25 cellular contexts compared by ENCODE assay signal in genomic region chr15:47768730-47769129, GRCh38. TPM values are rescaled to one million over a fixed set of nuclear protein-coding genes. Genes with fewer than 3 reads are reported as not detected.
DNase-seq lines count a peak whose midpoint lies in the region; ATAC-seq and TF ChIP-seq lines count a peak whose summit lies in the region.
"Had no signal": no experiment of that assay in that cellular context is flagged by ENCODE, and none has a peak within 500 bp of the region (broad histone marks: within the 10 kb centered on the region; RNA-seq: fewer than 3 reads in every experiment).

No MANE protein-coding gene starts in this region.

- no peak overlapping the region for H3K4me2 ChIP-seq in mesendoderm (ENCODE audit: low read length)
- H3K4me2 ChIP-seq: PC-9 had no signal

- CTCF ChIA-PET in WTC11 (lab: Charles Lee): interaction anchor here (0.9 kb wide), 1 partner anchor 13 kb away, joined by 3 read pairs; no protein-coding TSS in a partner anchor

- no peaks in the 10 kb centered on the region for H3K79me2 ChIP-seq in mesendoderm (ENCODE audit: control insufficient read depth, insufficient read depth, low read length)

- H3K79me1 ChIP-seq in mesendoderm (ENCODE audit: low read length): no peaks in the 10 kb centered on the region

- no peaks in the 10 kb centered on the region for H3K9me3 ChIP-seq in prostate gland
- H3K9me3 ChIP-seq: BE2C, SJCRH30 had no signal

- no peak overlapping the region for H2BK120ac ChIP-seq in mesendoderm (ENCODE audit: low read depth, low read length)

- H3K27ac ChIP-seq in mesendoderm (ENCODE audit: low read depth, low read length) (no peak overlapping the region), prostate gland (no peak overlapping the region)
- H3K27ac ChIP-seq: PC-9, SJCRH30 had no signal

- peaks cover 20% of the 10 kb centered on the region for H3K4me1 Mint-ChIP-seq in WTC11
- H3K4me1 Mint-ChIP-seq: CD14-positive monocyte had no signal

- H3K36me3 Mint-ChIP-seq in WTC11: peaks cover 13% of the 10 kb centered on the region
- H3K36me3 Mint-ChIP-seq: CD14-positive monocyte had no signal

- H3K18ac ChIP-seq in mesendoderm (ENCODE audit: low read length): peak overlapping the region; percentile 22

- H4K5ac ChIP-seq in mesendoderm (ENCODE audit: low read length): no peak overlapping the region

- H3K4me1 ChIP-seq in mesendoderm (ENCODE audit: control insufficient read depth, low read depth, low read length) (no peaks in the 10 kb centered on the region), prostate gland (replicated peaks) (no peaks in the 10 kb centered on the region)
- H3K4me1 ChIP-seq: BE2C, SJCRH30 had no signal

- DNase-seq in NCI-H2107 treated with DMSO at 0.1 percent for 48 hours (lab: John Stamatoyannopoulos, UW; ENCODE audit: unreplicated experiment): peak; percentile 23
- DNase-seq in NCI-H2107 (lab: John Stamatoyannopoulos, UW): no peak
- DNase-seq in amniotic epithelial cell (ENCODE audit: low read depth): peak; percentile 60
- DNase-seq in mesendoderm: peak; percentile 91
- no peak for DNase-seq in prostate gland (ENCODE audit: low spot score)
- DNase-seq in WTC11 (ENCODE audit: low spot score): no peak
- DNase-seq: 8988T, ACHN, BE2C, Calu3, Karpas-422, NCI-H1092, NCI-H1417 treated with DMSO at 0.1 percent for 48 hours, NCI-H2081 treated with DMSO at 0.1 percent for 48 hours, NCI-H526 treated with DMSO at 0.1 percent for 48 hours, PC-9, SJCRH30 had no signal

- TF ChIP-seq POLR2A in prostate gland (IDR thresholded peaks at IDR 0.05): no peak

- ATAC-seq in HG03460 (IDR thresholded peaks at IDR 0.05; ENCODE audit: unreplicated experiment) (no peak), WTC11 (no peak), GM18519 (IDR thresholded peaks at IDR 0.05; ENCODE audit: low FRiP score, unreplicated experiment) (no peak)
- ATAC-seq: HCT116, HepG2, Right ventricle myocardium inferior, SK-N-SH treated with all-trans-retinoic acid at 6 μM for 48 hours had no signal

- H2AK5ac ChIP-seq in mesendoderm (ENCODE audit: low read length): no peak overlapping the region

- no peaks in the 10 kb centered on the region for H3K27me3 Mint-ChIP-seq in WTC11 (ENCODE audit: low read depth)

- no peak overlapping the region for H3K4me3 Mint-ChIP-seq in WTC11
- H3K4me3 Mint-ChIP-seq: CD14-positive monocyte had no signal

- no peak overlapping the region for H3K4me3 ChIP-seq in mesendoderm (ENCODE audit: low read length)
- no peak overlapping the region for H3K4me3 ChIP-seq in prostate gland
- H3K4me3 ChIP-seq: PC-9, SJCRH30 had no signal

- POLR2A ChIA-PET in WTC11 (lab: Charles Lee): no interaction called here

- intact Hi-C loops in prostate gland (cut with DNase I): no loop called here

- no peak overlapping the region for H3K27ac Mint-ChIP-seq in WTC11
- H3K27ac Mint-ChIP-seq: CD14-positive monocyte had no signal

- no peaks in the 10 kb centered on the region for H3K27me3 ChIP-seq in mesendoderm (ENCODE audit: insufficient read depth, low read length, poor library complexity)
- H3K27me3 ChIP-seq in prostate gland (replicated peaks; ENCODE audit: insufficient read depth): no peaks in the 10 kb centered on the region
- H3K27me3 ChIP-seq: BE2C had no signal

- no peak overlapping the region for H3K23ac ChIP-seq in mesendoderm (ENCODE audit: low read length)

- no peak overlapping the region for H3K9ac ChIP-seq in mesendoderm (ENCODE audit: low read length)

- H4K8ac ChIP-seq in mesendoderm (ENCODE audit: low read depth, low read length): no peak overlapping the region

- no peak overlapping the region for H2BK15ac ChIP-seq in mesendoderm (replicated peaks; ENCODE audit: low read depth)

- no CpG with 5 or more reads among the region's 6 CpGs for WGBS in mesendoderm (ENCODE audit: extremely low coverage, insufficient coverage, low lambda C conversion rate)
- WGBS in prostate gland: 72% methylated on average over 6 of the region's 6 CpGs

- no peak overlapping the region for H3K4ac ChIP-seq in mesendoderm (ENCODE audit: low read depth, low read length)

- H3K36me3 ChIP-seq in mesendoderm (ENCODE audit: control insufficient read depth, insufficient read depth, low read length) (peaks cover 8% of the 10 kb centered on the region), prostate gland (no peaks in the 10 kb centered on the region)
- H3K36me3 ChIP-seq: BE2C, SJCRH30 had no signal

- H3K9me3 Mint-ChIP-seq in WTC11: peaks cover 14% of the 10 kb centered on the region

- TF ChIP-seq CTCF in prostate gland (IDR thresholded peaks at IDR 0.05) (no peak), WTC11 (IDR thresholded peaks at IDR 0.05) (no peak)

- H2BK5ac ChIP-seq in mesendoderm (ENCODE audit: low read length): peak overlapping the region; percentile 30

- H3K56ac ChIP-seq in mesendoderm (ENCODE audit: low read length): peak overlapping the region; percentile 19

TF ChIP-seq in WTC11, 78 proteins besides CTCF, POLR2A, EP300 and RAD21 (continues in another document):
- TF ChIP-seq TCF7 (CRISPR knock-in tag; IDR thresholded peaks at IDR 0.05; ENCODE audit: low read depth) (no peak), NR3C1 (CRISPR knock-in tag; conservative IDR thresholded peaks at IDR 0.05; ENCODE audit: low read depth) (no peak), IRF1 (CRISPR knock-in tag; IDR thresholded peaks at IDR 0.05) (no peak), SP1 (CRISPR knock-in tag; conservative IDR thresholded peaks at IDR 0.05) (no peak), PRRX2 (CRISPR knock-in tag; IDR thresholded peaks at IDR 0.05) (no peak), ZNF671 (CRISPR knock-in tag; IDR thresholded peaks at IDR 0.05) (no peak), MLX (CRISPR knock-in tag; IDR thresholded peaks at IDR 0.05) (no peak), NR2C2 (CRISPR knock-in tag; IDR thresholded peaks at IDR 0.05) (no peak), ZSCAN18 (CRISPR knock-in tag; IDR thresholded peaks at IDR 0.05) (no peak), AR (CRISPR knock-in tag; IDR thresholded peaks at IDR 0.05) (no peak), FOXP4 (CRISPR knock-in tag; IDR thresholded peaks at IDR 0.05) (no peak)

RNA-seq across cellular contexts. Expression of gene SEMA6D, which starts 51.4 kb away (rescaled TPM):
- 1.9 TPM for polyA plus RNA-seq in mesendoderm (2013, experiment 1 of 2)
- 1.6 TPM for polyA plus RNA-seq in mesendoderm (2013, experiment 2 of 2)
- 10 to 100 TPM in 1 of 2 donors, 1 to 10 TPM in 1; 9.8 to 18.1 TPM for total RNA-seq in prostate gland
- total RNA-seq in WTC11 (2021): 0.98 to 2.6 TPM (median 2.0 TPM) in 3 replicates
- total RNA-seq: Calu3, G401, HepG2, PC-9 had no signal
- polyA plus RNA-seq: CD14-positive monocyte, HepG2 had no signal

Comparison
In these comparisons a context has a peak if more than half of its experiments do, and no peak if none do; other contexts are left out.
1. DNase-seq: peak in NCI-H2107 treated with DMSO at 0.1 percent for 48 hours (single experiment), amniotic epithelial cell (single experiment) and mesendoderm (single experiment); none in NCI-H2107 (single experiment), prostate gland (single experiment) and WTC11 (single experiment).